11 cellular contexts compared by ENCODE assay signal in genomic region chr10:132096223-132096622, GRCh38. TPM values are rescaled to one million over a fixed set of nuclear protein-coding genes. Genes with fewer than 3 reads are reported as not detected.
A peak's percentile ranks its signal among the peaks of the same experiment; 100 is the strongest.
DNase-seq lines count a peak whose midpoint lies in the region; ATAC-seq and TF ChIP-seq lines count a peak whose summit lies in the region.
"Had no signal": no experiment of that assay in that cellular context is flagged by ENCODE, and none has a peak within 500 bp of the region (broad histone marks: within the 10 kb centered on the region; RNA-seq: fewer than 3 reads in every experiment).

No MANE protein-coding gene starts in this region.

- peaks cover 24% of the 10 kb centered on the region for H3K4me1 Mint-ChIP-seq in activated CD8-positive, alpha-beta T cell treated with anti-CD3 and anti-CD28 coated beads, Interleukin-2, amount 10 ng/mL, durations not matched to agents 7 days and 5 days (ENCODE audit: low read depth)
- no peaks in the 10 kb centered on the region for H3K4me1 Mint-ChIP-seq in naive thymus-derived CD8-positive, alpha-beta T cell

- peaks cover 7% of the 10 kb centered on the region for H3K27me3 Mint-ChIP-seq in activated CD8-positive, alpha-beta T cell treated with anti-CD3 and anti-CD28 coated beads, Interleukin-2, amount 10 ng/mL, durations not matched to agents 7 days and 5 days (ENCODE audit: low read depth)
- peaks cover 11 to 74% (median 38%) of the 10 kb centered on the region in 5 donors for H3K27me3 Mint-ChIP-seq in naive thymus-derived CD8-positive, alpha-beta T cell

- H3K4me3 Mint-ChIP-seq in activated CD8-positive, alpha-beta T cell treated with anti-CD3 and anti-CD28 coated beads, Interleukin-2, amount 10 ng/mL, durations not matched to agents 7 days and 5 days = no peak overlapping the region
- no peak overlapping the region for H3K4me3 Mint-ChIP-seq in naive thymus-derived CD8-positive, alpha-beta T cell

- DNase-seq in HT-29 (ENCODE audit: low spot score) (peak; percentile 69), iris pigment epithelial cell (ENCODE audit: low read depth) (peak; percentile 72), activated gamma-delta T cell (lab: John Stamatoyannopoulos, UW) (no peak), DMS153 (lab: John Stamatoyannopoulos, UW) (no peak), WERI-Rb-1 (no peak)
- DNase-seq in activated CD8-positive, alpha-beta T cell treated with anti-CD3 and anti-CD28 coated beads, Interleukin-2, amount 10 ng/mL, durations not matched to agents 7 days and 5 days = peak; percentile 65
- DNase-seq in naive thymus-derived CD8-positive, alpha-beta T cell = no peak
- DNase-seq: NCI-H69 had no signal

- H3K27me3 ChIP-seq in WERI-Rb-1 (ENCODE audit: insufficient read depth, low read depth, severe bottlenecking) = no peaks in the 10 kb centered on the region

- H3K27ac Mint-ChIP-seq in activated CD8-positive, alpha-beta T cell treated with anti-CD3 and anti-CD28 coated beads, Interleukin-2, amount 10 ng/mL, durations not matched to agents 7 days and 5 days = no peak overlapping the region
- no peak overlapping the region for H3K27ac Mint-ChIP-seq in naive thymus-derived CD8-positive, alpha-beta T cell

- H3K27ac ChIP-seq in C4-2B (peak overlapping the region; percentile 40; the same call in 1 of the 2 replicates), WERI-Rb-1 (no peak overlapping the region)
- H3K27ac ChIP-seq: suprapubic skin had no signal

- H3K9me3 Mint-ChIP-seq in activated CD8-positive, alpha-beta T cell treated with anti-CD3 and anti-CD28 coated beads, Interleukin-2, amount 10 ng/mL, durations not matched to agents 7 days and 5 days (ENCODE audit: insufficient read depth) = no peaks in the 10 kb centered on the region
- peaks cover 0 to 6% (median 0%) of the 10 kb centered on the region in 9 donors for H3K9me3 Mint-ChIP-seq in naive thymus-derived CD8-positive, alpha-beta T cell

- POLR2A ChIA-PET in activated CD8-positive, alpha-beta T cell treated with anti-CD3 and anti-CD28 coated beads, Interleukin-2, amount 10 ng/mL, durations not matched to agents 7 days and 5 days (lab: Charles Lee) = no interaction called here
- POLR2A ChIA-PET in naive thymus-derived CD8-positive, alpha-beta T cell (lab: Charles Lee) = no interaction called here

- CTCF ChIA-PET in activated CD8-positive, alpha-beta T cell treated with anti-CD3 and anti-CD28 coated beads, Interleukin-2, amount 10 ng/mL, durations not matched to agents 7 days and 5 days (lab: Charles Lee) = interaction anchor here (1.3 kb wide), 1 partner anchor 46 kb away, joined by 3 read pairs; no protein-coding TSS in a partner anchor

- H3K36me3 Mint-ChIP-seq in activated CD8-positive, alpha-beta T cell treated with anti-CD3 and anti-CD28 coated beads, Interleukin-2, amount 10 ng/mL, durations not matched to agents 7 days and 5 days (ENCODE audit: low read depth) = no peaks in the 10 kb centered on the region
- no peaks in the 10 kb centered on the region for H3K36me3 Mint-ChIP-seq in naive thymus-derived CD8-positive, alpha-beta T cell

- H3K4me3 ChIP-seq in WERI-Rb-1 (ENCODE audit: low read depth, low read length) = no peak overlapping the region
- H3K4me3 ChIP-seq: smooth muscle cell, suprapubic skin had no signal

- TF ChIP-seq CTCF in C4-2B (conservative IDR thresholded peaks at IDR 0.05) = no peak
- TF ChIP-seq CTCF in WERI-Rb-1 (IDR thresholded peaks at IDR 0.05; ENCODE audit: low read depth, low read length) = no peak

- H3K36me3 ChIP-seq in WERI-Rb-1 = no peaks in the 10 kb centered on the region
- H3K36me3 ChIP-seq: suprapubic skin had no signal

- no peaks in the 10 kb centered on the region for H3K9me3 ChIP-seq in WERI-Rb-1 (ENCODE audit: severe bottlenecking)
- H3K9me3 ChIP-seq: suprapubic skin had no signal

- ATAC-seq in activated CD8-positive, alpha-beta T cell treated with anti-CD3 and anti-CD28 coated beads, Interleukin-2, amount 10 ng/mL, durations not matched to agents 7 days and 5 days = peak; percentile 82
- ATAC-seq in naive thymus-derived CD8-positive, alpha-beta T cell = no peak

RNA-seq across cellular contexts. Expression of gene JAKMIP3, which starts 30.5 kb away (rescaled TPM):
- total RNA-seq in HT-29 (2014; rRNA removed; shearing (Covaris generic)) = 0.08 TPM in 1 of 2 replicates, not detected in the other
- total RNA-seq in activated CD8-positive, alpha-beta T cell treated with anti-CD3 and anti-CD28 coated beads, Interleukin-2, amount 10 ng/mL, durations not matched to agents 7 days and 5 days = under 1 TPM; 0.08 TPM
- under 1 TPM; 0.16 TPM for total RNA-seq in naive thymus-derived CD8-positive, alpha-beta T cell
- polyA plus RNA-seq in naive thymus-derived CD8-positive, alpha-beta T cell = under 1 TPM in 1 of 3 donors, not detected in 2; 0.07 TPM
- total RNA-seq: smooth muscle cell had no signal

Comparison
In these comparisons a context has a peak if more than half of its experiments do, and no peak if none do; other contexts are left out.
1. DNase-seq: peak in HT-29 (single experiment), activated CD8-positive, alpha-beta T cell treated with anti-CD3 and anti-CD28 coated beads, Interleukin-2, amount 10 ng/mL, durations not matched to agents 7 days and 5 days (single experiment) and iris pigment epithelial cell (single experiment); none in naive thymus-derived CD8-positive, alpha-beta T cell (0 of 10), activated gamma-delta T cell (single experiment), DMS153 (single experiment) and WERI-Rb-1 (single experiment).